23 cellular contexts compared by ENCODE assay signal in genomic region chr2:114005110-114005783, GRCh38.
DNase-seq lines count a peak whose midpoint lies in the region; ATAC-seq and TF ChIP-seq lines count a peak whose summit lies in the region.
"Had no signal": no experiment of that assay in that cellular context is flagged by ENCODE, and none has a peak within 500 bp of the region (broad histone marks: within the 10 kb centered on the region; RNA-seq: fewer than 3 reads in every experiment).

No MANE protein-coding gene starts in this region.

- no peak overlapping the region for H3K4me3 Mint-ChIP-seq in HFFc6
- H3K4me3 Mint-ChIP-seq: CD4-positive, alpha-beta T cell; T-cell had no signal

- peaks cover 11% of the 10 kb centered on the region for H3K27me3 Mint-ChIP-seq in HFFc6 (ENCODE audit: insufficient read depth)

- H3K4me1 Mint-ChIP-seq in HFFc6 (ENCODE audit: low read depth), result peaks cover 20% of the 10 kb centered on the region
- H3K4me1 Mint-ChIP-seq: T-cell had no signal

- H3K27ac Mint-ChIP-seq in HFFc6, result no peak overlapping the region
- H3K27ac Mint-ChIP-seq: CD4-positive, alpha-beta T cell; T-cell had no signal

- no peaks in the 10 kb centered on the region for H3K9me3 Mint-ChIP-seq in HFFc6
- H3K9me3 Mint-ChIP-seq: CD4-positive, alpha-beta T cell had no signal

- H3K36me3 Mint-ChIP-seq in HFFc6 (ENCODE audit: low read depth), result peaks cover 12% of the 10 kb centered on the region

- DNase-seq in DMS53 (lab: John Stamatoyannopoulos, UW) (peak; percentile 26), DMS53 treated with DMSO at 0.1 percent for 48 hours (lab: John Stamatoyannopoulos, UW; ENCODE audit: unreplicated experiment) (no peak), NOMO-1 (lab: John Stamatoyannopoulos, UW; ENCODE audit: unreplicated experiment in 2 of 2) (no peak), NCI-H748 treated with DMSO at 0.1 percent for 48 hours (lab: John Stamatoyannopoulos, UW) (no peak), HFFc6 (no peak)
- DNase-seq: BE2C; Calu3; CD4-positive, alpha-beta T cell; DMS79 treated with DMSO at 0.1 percent for 48 hours; GM23248; NCI-H1092; NCI-H146; NCI-H2081; NCI-H510A treated with DMSO at 0.1 percent for 48 hours; Peyer's patch; SHP77; SK-N-SH; T-cell; T-helper 9 cell had no signal

- TF ChIP-seq CTCF in HFFc6 (IDR thresholded peaks at IDR 0.05), result no peak

- ATAC-seq in GM21360 (IDR thresholded peaks at IDR 0.05; ENCODE audit: unreplicated experiment), result peak; percentile 44
- peak; percentile 60 for ATAC-seq in HG03378 (IDR thresholded peaks at IDR 0.05; ENCODE audit: unreplicated experiment)
- no peak for ATAC-seq in GM19351 (IDR thresholded peaks at IDR 0.05; ENCODE audit: unreplicated experiment)
- ATAC-seq: HCT116, T-cell had no signal
